Comparison of ENCODE assay signal across 20 cellular contexts in genomic region chr11:65803797-65804492, GRCh38. TPM values are rescaled to one million over a fixed set of nuclear protein-coding genes. Genes with fewer than 3 reads are reported as not detected.
DNase-seq lines count a peak whose midpoint lies in the region; ATAC-seq, FAIRE-seq and TF ChIP-seq lines count a peak whose summit lies in the region.
"Had no signal": no experiment of that assay in that cellular context is flagged by ENCODE, and none has a peak within 500 bp of the region (broad histone marks: within the 10 kb centered on the region; RNA-seq: fewer than 3 reads in every experiment).

No MANE protein-coding gene starts in this region.

- no peak for ATAC-seq in IMR-90 (ENCODE audit: low read depth)
- ATAC-seq in GM21447 (IDR thresholded peaks at IDR 0.05; ENCODE audit: unreplicated experiment), result no peak
- ATAC-seq in CD8-positive, alpha-beta T cell, result no peak

- H3K14ac ChIP-seq in IMR-90 (replicated peaks; ENCODE audit: low read depth, low read length) (no peak overlapping the region), H1 (ENCODE audit: insufficient read length) (no peak overlapping the region)

- peaks cover 21% of the 10 kb centered on the region for H3K27me3 Mint-ChIP-seq in CD8-positive, alpha-beta T cell (ENCODE audit: low read depth)

- no peak overlapping the region for H3K4me2 ChIP-seq in IMR-90 (ENCODE audit: low read depth, low read length)
- H3K4me2 ChIP-seq in H1 (ENCODE audit: insufficient read depth in 1 of 2, low read depth in 2 of 2, low read length in 2 of 2), result no peak overlapping the region
- H3K4me2 ChIP-seq: PC-9 had no signal

- no peak for TF ChIP-seq RAD21 in IMR-90 (IDR thresholded peaks at IDR 0.05; ENCODE audit: low read length)
- TF ChIP-seq RAD21 in H1 (IDR thresholded peaks at IDR 0.05 in 1 of 2, conservative IDR thresholded peaks at IDR 0.05 in 1 of 2; ENCODE audit: low read depth in 2 of 2, low read length in 2 of 2), result no peak

- H3K9me3 ChIP-seq in IMR-90 (ENCODE audit: control insufficient read depth, insufficient read depth, low read length) (no peaks in the 10 kb centered on the region), H1 (ENCODE audit: insufficient read depth in 2 of 2, low read depth in 1 of 2, low read length in 1 of 2) (no peaks in the 10 kb centered on the region), sigmoid colon (no peaks in the 10 kb centered on the region)
- H3K9me3 ChIP-seq in CD8-positive, alpha-beta T cell (ENCODE audit: low read length), result no peaks in the 10 kb centered on the region
- H3K9me3 ChIP-seq: Caco-2, SJSA1 had no signal

- H3K36me3 Mint-ChIP-seq in CD8-positive, alpha-beta T cell, result no peaks in the 10 kb centered on the region

- H3K4me1 Mint-ChIP-seq in CD8-positive, alpha-beta T cell (ENCODE audit: low read depth), result no peaks in the 10 kb centered on the region

- H2AK5ac ChIP-seq in IMR-90 (ENCODE audit: low read depth, low read length) (no peak overlapping the region), H1 (ENCODE audit: low read depth, low read length) (no peak overlapping the region)

- no peak for FAIRE-seq in H1 (lab: Jason Lieb, UNC)

- intact Hi-C loops in IMR-90 (cut with micrococcal nuclease) (no loop called here), sigmoid colon (cut with DNase I) (no loop called here)
- intact Hi-C loops in CD8-positive, alpha-beta T cell (cut with DNase I, micrococcal nuclease), result no loop called here

- H3K4me3 ChIP-seq in IMR-90 (ENCODE audit: insufficient read depth, low read depth, low read length), result no peak overlapping the region
- H3K4me3 ChIP-seq in H1 (ENCODE audit: extremely low read depth in 1 of 4, insufficient read depth in 2 of 4, low read depth in 3 of 4, low read length in 4 of 4), result no peak overlapping the region
- H3K4me3 ChIP-seq in sigmoid colon, result no peak overlapping the region
- H3K4me3 ChIP-seq in CD8-positive, alpha-beta T cell (ENCODE audit: low read depth, low read length), result no peak overlapping the region
- H3K4me3 ChIP-seq: GM23248, PC-9, SJSA1 had no signal

- H3K4ac ChIP-seq in IMR-90 (ENCODE audit: low read depth, low read length), result no peak overlapping the region
- H3K4ac ChIP-seq in H1 (replicated peaks; ENCODE audit: insufficient read length, low read depth, low read length), result no peak overlapping the region

- H2AFZ ChIP-seq in IMR-90 (replicated peaks; ENCODE audit: low read length, poor library complexity) (no peak overlapping the region), H1 (ENCODE audit: low read length) (peak overlapping the region; percentile 46; the same call in 1 of the 2 replicates)
- H2AFZ ChIP-seq: GM23248, PC-9 had no signal

- no peak overlapping the region for H3K23ac ChIP-seq in IMR-90 (ENCODE audit: low read depth, low read length)
- H3K23ac ChIP-seq in H1 (ENCODE audit: insufficient read length), result no peak overlapping the region

- H4K5ac ChIP-seq in IMR-90 (ENCODE audit: low read depth, low read length), result no peak overlapping the region
- peak overlapping the region; percentile 16 for H4K5ac ChIP-seq in H1 (ENCODE audit: insufficient read length, low read depth, low read length)

- in situ Hi-C loops in IMR-90 (cut with MboI; ENCODE audit: low sequenced_read_pairs), result no loop called here

- H3K23me2 ChIP-seq in H1 (ENCODE audit: low read depth, low read length), result no peaks in the 10 kb centered on the region

- POLR2A ChIA-PET in IMR-90 (lab: Charles Lee; ENCODE audit: unreplicated experiment), result no interaction called here
- POLR2A ChIA-PET in H1 (lab: Charles Lee; ENCODE audit: partially characterized antibody), result interaction anchor here (1.3 to 2.5 kb wide), 6 partner anchors 13 to 56 kb away, joined by 3 to 7 read pairs (median 5); no protein-coding TSS in a partner anchor
- POLR2A ChIA-PET in CD8-positive, alpha-beta T cell (lab: Charles Lee), result interaction anchor here (0.6 kb wide), 1 partner anchor 286 kb away, joined by 3 read pairs; no protein-coding TSS in a partner anchor

- no peaks in the 10 kb centered on the region for H3K79me1 ChIP-seq in IMR-90 (ENCODE audit: low read depth in 1 of 2, low read length in 2 of 2)
- H3K79me1 ChIP-seq in H1 (ENCODE audit: low read depth, low read length), result no peaks in the 10 kb centered on the region

- H3K9ac ChIP-seq in IMR-90 (ENCODE audit: low read depth, low read length), result no peak overlapping the region
- no peak overlapping the region for H3K9ac ChIP-seq in H1 (replicated peaks in 1 of 4; ENCODE audit: extremely low read depth in 1 of 4, low read depth in 3 of 4, low read length in 3 of 4)
- H3K9ac ChIP-seq: GM23248 had no signal

- peak; percentile 36 for DNase-seq in ELF-1 (ENCODE audit: low read depth, low spot score)
- no peak for DNase-seq in IMR-90
- no peak for DNase-seq in H1 (ENCODE audit: low read depth in 1 of 2, low spot score in 2 of 2)
- DNase-seq in sigmoid colon, result peak; percentile 40
- no peak for DNase-seq in cerebellar nuclear complex (lab: John Stamatoyannopoulos, UW)
- DNase-seq in CD8-positive, alpha-beta T cell, result no peak
- DNase-seq: ACHN, AML-193, Caco-2, DMS53, GM23248, KG1, NCI-H1436, NCI-H2081, NCI-H510A, NCI-H774, PC-9 had no signal

- no peak overlapping the region for H3K4me3 Mint-ChIP-seq in CD8-positive, alpha-beta T cell

- peak overlapping the region; percentile 24 for H2AK9ac ChIP-seq in IMR-90 (replicated peaks; ENCODE audit: low read depth, low read length, poor library complexity)

- H3K4me1 ChIP-seq in IMR-90 (ENCODE audit: control insufficient read depth, insufficient read depth, low read length) (no peaks in the 10 kb centered on the region), H1 (replicated peaks in 1 of 4; ENCODE audit: control insufficient read depth in 3 of 4, insufficient read depth in 4 of 4, low read length in 3 of 4) (peaks cover 0 to 10% (median 0%) of the 10 kb centered on the region in 4 experiments; a peak in 1 of 7 replicates), sigmoid colon (no peaks in the 10 kb centered on the region)
- H3K4me1 ChIP-seq in CD8-positive, alpha-beta T cell (ENCODE audit: insufficient read depth, low read length), result no peaks in the 10 kb centered on the region
- H3K4me1 ChIP-seq: SJSA1 had no signal

- H3K27me3 ChIP-seq in IMR-90 (ENCODE audit: control insufficient read depth, insufficient read depth, low read length) (peaks cover 44% of the 10 kb centered on the region), H1 (replicated peaks in 1 of 4; ENCODE audit: control insufficient read depth in 3 of 4, extremely low read depth in 1 of 4, insufficient read depth in 3 of 4, low read length in 3 of 4) (no peaks in the 10 kb centered on the region; a peak in 1 of 7 replicates), sigmoid colon (peaks cover 24 to 75% (median 50%) of the 10 kb centered on the region in 3 donors)
- H3K27me3 ChIP-seq in CD8-positive, alpha-beta T cell (ENCODE audit: insufficient read depth, low read length), result no peaks in the 10 kb centered on the region

- no TSS peak for BruUV-seq in IMR-90 (replicated peaks; lab: Mats Ljungman, UMichigan)

- H3K27ac ChIP-seq in IMR-90 (ENCODE audit: insufficient read depth, low read length), result no peak overlapping the region
- H3K27ac ChIP-seq in H1 (ENCODE audit: low read depth, low read length), result no peak overlapping the region
- no peak overlapping the region for H3K27ac ChIP-seq in sigmoid colon
- H3K27ac ChIP-seq in CD8-positive, alpha-beta T cell (ENCODE audit: low read depth, low read length), result no peak overlapping the region
- H3K27ac ChIP-seq: GM23248, PC-9, SJSA1 had no signal

- TF ChIP-seq CTCF in IMR-90 (conservative IDR thresholded peaks at IDR 0.05; ENCODE audit: low read depth, low read length) (no peak), H1 (IDR thresholded peaks at IDR 0.05; ENCODE audit: control extremely low read depth in 1 of 3, insufficient read depth in 1 of 3, low read depth in 1 of 3, low read length in 3 of 3) (no peak), sigmoid colon (IDR thresholded peaks at IDR 0.05) (no peak)
- TF ChIP-seq CTCF in CD8-positive, alpha-beta T cell (IDR thresholded peaks at IDR 0.05), result no peak

- H3K79me2 ChIP-seq in H1 (ENCODE audit: control insufficient read depth in 1 of 2, insufficient read depth in 2 of 2, low read length in 2 of 2), result no peaks in the 10 kb centered on the region

- H4K91ac ChIP-seq in IMR-90 (ENCODE audit: insufficient read depth, low read depth, low read length), result no peak overlapping the region
- peak overlapping the region; percentile 13 for H4K91ac ChIP-seq in H1 (replicated peaks; ENCODE audit: insufficient read length, low read length)

- H4K8ac ChIP-seq in IMR-90 (ENCODE audit: low read depth in 2 of 2, low read length in 2 of 2), result no peak overlapping the region
- peak overlapping the region; percentile 79; the same call in 1 of the 2 replicates for H4K8ac ChIP-seq in H1 (ENCODE audit: extremely low read depth, insufficient read depth, low read length)

- dilution Hi-C loops in IMR-90 (cut with HindIII; ENCODE audit: low sequenced_read_pairs, unreplicated experiment), result no loop called here

- no peak overlapping the region for H3K27ac Mint-ChIP-seq in CD8-positive, alpha-beta T cell

- CTCF ChIA-PET in IMR-90 (lab: Yijun Ruan, JAX) (no interaction called here), H1 (lab: Charles Lee; ENCODE audit: partially characterized antibody) (interaction anchor here (0.8 to 6.1 kb wide), 14 partner anchors 9 to 55 kb away, joined by 3 to 43 read pairs (median 6); partner anchors contain the start of gene AP5B1)
- CTCF ChIA-PET in CD8-positive, alpha-beta T cell (lab: Charles Lee), result interaction anchor here (1.0 to 2.9 kb wide), 4 partner anchors 13 to 93 kb away, joined by 3 to 9 read pairs (median 4); no protein-coding TSS in a partner anchor

- H3K56ac ChIP-seq in IMR-90 (ENCODE audit: extremely low read depth, insufficient read depth, low read length) (no peak overlapping the region), H1 (replicated peaks; ENCODE audit: insufficient read length, low read depth, low read length) (no peak overlapping the region)

- H3K9me3 Mint-ChIP-seq in CD8-positive, alpha-beta T cell, result no peaks in the 10 kb centered on the region

- no peak for TF ChIP-seq POLR2A in IMR-90 (IDR thresholded peaks at IDR 0.05; ENCODE audit: low read depth, low read length)
- TF ChIP-seq POLR2A in H1 (IDR thresholded peaks at IDR 0.05; ENCODE audit: control extremely low read depth in 1 of 2, low read depth in 2 of 2, low read length in 2 of 2), result no peak
- TF ChIP-seq POLR2A in sigmoid colon (IDR thresholded peaks at IDR 0.05), result no peak

- no peaks in the 10 kb centered on the region for H3K9me1 ChIP-seq in IMR-90 (ENCODE audit: insufficient read depth, low read length)

- TF ChIP-seq EP300 in H1 (IDR thresholded peaks at IDR 0.05; ENCODE audit: borderline replicate concordance in 1 of 2, low read depth in 2 of 2, low read length in 2 of 2) (no peak), sigmoid colon (IDR thresholded peaks at IDR 0.05) (no peak)

- no peak overlapping the region for H2BK120ac ChIP-seq in IMR-90 (ENCODE audit: low read depth, low read length)
- H2BK120ac ChIP-seq in H1 (replicated peaks; ENCODE audit: low read depth, low read length), result no peak overlapping the region

- no peak overlapping the region for H2BK20ac ChIP-seq in IMR-90 (ENCODE audit: low read depth, low read length)
- H2BK20ac ChIP-seq in H1 (ENCODE audit: low read length), result no peak overlapping the region

- no peaks in the 10 kb centered on the region for H4K20me1 ChIP-seq in IMR-90 (ENCODE audit: insufficient read depth, low read length)
- no peaks in the 10 kb centered on the region for H4K20me1 ChIP-seq in H1 (replicated peaks in 1 of 2; ENCODE audit: control insufficient read depth in 1 of 2, insufficient read depth in 2 of 2, low read length in 2 of 2)

- H3K36me3 ChIP-seq in IMR-90 (ENCODE audit: control insufficient read depth, insufficient read depth, low read length), result no peaks in the 10 kb centered on the region
- no peaks in the 10 kb centered on the region for H3K36me3 ChIP-seq in H1 (ENCODE audit: control insufficient read depth in 2 of 4, insufficient read depth in 4 of 4, low read length in 3 of 4)
- no peaks in the 10 kb centered on the region for H3K36me3 ChIP-seq in sigmoid colon
- no peaks in the 10 kb centered on the region for H3K36me3 ChIP-seq in CD8-positive, alpha-beta T cell (ENCODE audit: insufficient read depth, low read length)
- H3K36me3 ChIP-seq: SJSA1 had no signal

- H2BK15ac ChIP-seq in IMR-90 (ENCODE audit: low read depth, low read length) (no peak overlapping the region), H1 (ENCODE audit: low read length) (peak overlapping the region; percentile 92; the same call in 1 of the 2 replicates)

- 70% methylated on average over 2 of the region's 21 CpGs; no CpG with 5 or more reads in 1 of the 2 experiments for WGBS in IMR-90 (ENCODE audit: extremely low coverage in 2 of 2, insufficient read length in 1 of 2), 2 experiments
- WGBS in H1 (ENCODE audit: extremely low coverage in 1 of 2, insufficient coverage in 1 of 2, insufficient read length in 1 of 2, insufficient replicate concordance in 2 of 2, low coverage in 1 of 2, low lambda C conversion rate in 2 of 2, missing lambda C conversion rate in 1 of 2), 2 experiments, result 83% methylated on average over 18 of the region's 21 CpGs; no CpG with 5 or more reads in 1 of the 2 experiments
- WGBS in sigmoid colon, 2 donors, result 75 to 82% methylated on average over 21 of the region's 21 CpGs

- H2BK5ac ChIP-seq in IMR-90 (ENCODE audit: low read depth, low read length, poor library complexity, severe bottlenecking), result no peak overlapping the region
- no peak overlapping the region for H2BK5ac ChIP-seq in H1 (ENCODE audit: low read depth, low read length)

- H3K18ac ChIP-seq in IMR-90 (ENCODE audit: low read depth, low read length) (no peak overlapping the region), H1 (ENCODE audit: extremely low read depth, low read length) (peak overlapping the region; percentile 19; the same call in 1 of the 2 replicates)

- peak overlapping the region; percentile 17; the same call in 1 of the 2 replicates for H2BK12ac ChIP-seq in H1 (ENCODE audit: low read depth, low read length)

RNA-seq across cellular contexts. Expression of gene OVOL1, which starts 17.1 kb away (rescaled TPM):
- total RNA-seq in IMR-90 (2012; rRNA removed) (not detected in 2 replicates), sigmoid colon (not detected)
- polyA plus RNA-seq in IMR-90 (2012; rRNA removed) (not detected in 2 replicates), H1 (2011; rRNA removed) (2.6 and 3.3 TPM in 2 replicates), sigmoid colon (10 to 100 TPM; 16.6 to 30.0 (median 22.7) TPM)
- polyA plus RNA-seq in IMR-90 (2012; cell fraction: cytosol; rRNA removed), result not detected in 2 replicates
- polyA plus RNA-seq in IMR-90 (2012; cell fraction: nucleus; rRNA removed; ENCODE audit: low replicate concordance), result not detected in 2 replicates
- total RNA-seq in H1 (2021; fragmentation: NEBNext Ultra II Directional; extraction: Animal tissue kit (Norgen Biotek cat#: 25700)), result 3.3 and 3.4 TPM in 2 replicates
- polyA plus RNA-seq in H1 (2011; cell fraction: cytosol; rRNA removed), result 2.5 TPM
- 3.3 TPM for polyA plus RNA-seq in H1 (2011; cell fraction: nucleus; rRNA removed)
- polyA plus RNA-seq in H1 (2012, experiment 1 of 2), result 2.3 to 2.6 TPM (median 2.5 TPM) in 4 replicates
- polyA plus RNA-seq in H1 (2012, experiment 2 of 2), result 3.8 TPM
- 1.8 TPM for polyA plus RNA-seq in H1 (2013, experiment 1 of 2)
- polyA plus RNA-seq in H1 (2013, experiment 2 of 2), result 2.2 TPM
- polyA minus RNA-seq in H1 (2011; rRNA and poly(A)+ RNA removed), result 2.9 TPM in 2 replicates
- 1.4 TPM for polyA minus RNA-seq in H1 (2011; cell fraction: cytosol; rRNA and poly(A)+ RNA removed)
- 2.0 TPM for polyA minus RNA-seq in H1 (2011; cell fraction: nucleus; rRNA and poly(A)+ RNA removed)
- under 1 TPM; 0.31 to 0.33 TPM for total RNA-seq in CD8-positive, alpha-beta T cell
- total RNA-seq: GM23248, M059J, SJSA1 had no signal
- polyA plus RNA-seq: GM23248 had no signal

RNA-seq across cellular contexts. Expression of gene AP5B1, which starts 23.2 kb away (rescaled TPM):
- total RNA-seq in IMR-90 (2012; rRNA removed) (2.2 and 2.5 TPM in 2 replicates), sigmoid colon (10 to 100 TPM in 2 of 4 donors, 1 to 10 TPM in 2; 6.6 to 13.3 (median 10.8) TPM)
- polyA plus RNA-seq in IMR-90 (2012; rRNA removed) (5.0 and 6.0 TPM in 2 replicates), H1 (2011; rRNA removed) (7.6 and 10.3 TPM in 2 replicates), sigmoid colon (10 to 100 TPM in 1 of 3 donors, 1 to 10 TPM in 2; 6.6 to 14.6 (median 9.0) TPM)
- 3.1 and 5.0 TPM in 2 replicates for polyA plus RNA-seq in IMR-90 (2012; cell fraction: cytosol; rRNA removed)
- polyA plus RNA-seq in IMR-90 (2012; cell fraction: nucleus; rRNA removed; ENCODE audit: low replicate concordance), result 9.2 and 20.1 TPM in 2 replicates
- total RNA-seq in H1 (2021; fragmentation: NEBNext Ultra II Directional; extraction: Animal tissue kit (Norgen Biotek cat#: 25700)), result 9.9 and 10.0 TPM in 2 replicates
- 6.2 TPM for polyA plus RNA-seq in H1 (2011; cell fraction: cytosol; rRNA removed)
- polyA plus RNA-seq in H1 (2011; cell fraction: nucleus; rRNA removed), result 12.5 TPM
- polyA plus RNA-seq in H1 (2012, experiment 1 of 2), result 5.0 to 7.0 TPM (median 6.4 TPM) in 4 replicates
- 6.4 TPM for polyA plus RNA-seq in H1 (2012, experiment 2 of 2)
- 4.2 TPM for polyA plus RNA-seq in H1 (2013, experiment 1 of 2)
- polyA plus RNA-seq in H1 (2013, experiment 2 of 2), result 4.2 TPM
- polyA minus RNA-seq in H1 (2011; rRNA and poly(A)+ RNA removed), result 8.5 and 8.6 TPM in 2 replicates
- polyA minus RNA-seq in H1 (2011; cell fraction: cytosol; rRNA and poly(A)+ RNA removed), result 9.2 TPM
- 10.7 TPM for polyA minus RNA-seq in H1 (2011; cell fraction: nucleus; rRNA and poly(A)+ RNA removed)
- total RNA-seq in CD8-positive, alpha-beta T cell, result 10 to 100 TPM; 12.8 to 13.0 TPM

RNA-seq across cellular contexts. Expression of gene SNX32, which starts 29.8 kb away (rescaled TPM):
- total RNA-seq in IMR-90 (2012; rRNA removed), result 0.36 TPM in 1 of 2 replicates, not detected in the other
- polyA plus RNA-seq in IMR-90 (2012; rRNA removed), result 0.69 and 0.79 TPM in 2 replicates
- polyA plus RNA-seq in IMR-90 (2012; cell fraction: cytosol; rRNA removed), result 0.08 and 0.46 TPM in 2 replicates
- 5.7 and 6.5 TPM in 2 replicates for polyA plus RNA-seq in IMR-90 (2012; cell fraction: nucleus; rRNA removed; ENCODE audit: low replicate concordance)
- 1.1 and 2.2 TPM in 2 replicates for total RNA-seq in H1 (2021; fragmentation: NEBNext Ultra II Directional; extraction: Animal tissue kit (Norgen Biotek cat#: 25700))
- polyA plus RNA-seq in H1 (2011; rRNA removed), result 0.76 and 1.4 TPM in 2 replicates
- 0.96 TPM for polyA plus RNA-seq in H1 (2011; cell fraction: cytosol; rRNA removed)
- 7.1 TPM for polyA plus RNA-seq in H1 (2011; cell fraction: nucleus; rRNA removed)
- 1.2 to 2.6 TPM (median 2.2 TPM) in 4 replicates for polyA plus RNA-seq in H1 (2012, experiment 1 of 2)
- polyA plus RNA-seq in H1 (2012, experiment 2 of 2), result 1.2 TPM
- polyA plus RNA-seq in H1 (2013, experiment 1 of 2), result 0.61 TPM
- polyA plus RNA-seq in H1 (2013, experiment 2 of 2), result 0.57 TPM
- 0.54 and 1.1 TPM in 2 replicates for polyA minus RNA-seq in H1 (2011; rRNA and poly(A)+ RNA removed)
- polyA minus RNA-seq in H1 (2011; cell fraction: cytosol; rRNA and poly(A)+ RNA removed), result not detected
- polyA minus RNA-seq in H1 (2011; cell fraction: nucleus; rRNA and poly(A)+ RNA removed), result 1.6 TPM
- total RNA-seq in sigmoid colon, result 1 to 10 TPM in 1 of 4 donors, under 1 TPM in 3; 0.27 to 1.2 (median 0.63) TPM
- 1 to 10 TPM in 1 of 3 donors, under 1 TPM in 1, not detected in 1; 0.69 to 1.5 TPM for polyA plus RNA-seq in sigmoid colon
- total RNA-seq in CD8-positive, alpha-beta T cell, result under 1 TPM; 0.52 to 0.69 TPM
- total RNA-seq: Caco-2, GM23248, M059J, PC-9 had no signal

RNA-seq across cellular contexts. Expression of gene CFL1, which starts 54.0 kb away (rescaled TPM):
- total RNA-seq in IMR-90 (2012; rRNA removed) (919 and 960 TPM in 2 replicates), sigmoid colon (100 to 1,000 TPM; 428 to 506 (median 487) TPM)
- polyA plus RNA-seq in IMR-90 (2012; rRNA removed) (2,231 and 2,466 TPM in 2 replicates), H1 (2011; rRNA removed) (1,365 and 1,809 TPM in 2 replicates), sigmoid colon (1,000 to 10,000 TPM; 1,456 to 2,165 (median 1,757) TPM)
- 2,445 and 3,036 TPM in 2 replicates for polyA plus RNA-seq in IMR-90 (2012; cell fraction: cytosol; rRNA removed)
- polyA plus RNA-seq in IMR-90 (2012; cell fraction: nucleus; rRNA removed; ENCODE audit: low replicate concordance), result 809 and 890 TPM in 2 replicates
- total RNA-seq in H1 (2021; fragmentation: NEBNext Ultra II Directional; extraction: Animal tissue kit (Norgen Biotek cat#: 25700)), result 1,252 and 1,270 TPM in 2 replicates
- polyA plus RNA-seq in H1 (2011; cell fraction: cytosol; rRNA removed), result 1,336 TPM
- 788 TPM for polyA plus RNA-seq in H1 (2011; cell fraction: nucleus; rRNA removed)
- 1,064 to 1,459 TPM (median 1,329 TPM) in 4 replicates for polyA plus RNA-seq in H1 (2012, experiment 1 of 2)
- 1,254 TPM for polyA plus RNA-seq in H1 (2012, experiment 2 of 2)
- polyA plus RNA-seq in H1 (2013, experiment 1 of 2), result 989 TPM
- polyA plus RNA-seq in H1 (2013, experiment 2 of 2), result 932 TPM
- 1,332 and 1,357 TPM in 2 replicates for polyA minus RNA-seq in H1 (2011; rRNA and poly(A)+ RNA removed)
- 622 TPM for polyA minus RNA-seq in H1 (2011; cell fraction: cytosol; rRNA and poly(A)+ RNA removed)
- 426 TPM for polyA minus RNA-seq in H1 (2011; cell fraction: nucleus; rRNA and poly(A)+ RNA removed)
- total RNA-seq in CD8-positive, alpha-beta T cell, result 100 to 1,000 TPM; 329 to 337 TPM

RNA-seq across cellular contexts. Expression of gene MUS81, which starts 56.3 kb away (rescaled TPM):
- 22.5 and 23.7 TPM in 2 replicates for total RNA-seq in IMR-90 (2012; rRNA removed)
- polyA plus RNA-seq in IMR-90 (2012; rRNA removed), result 47.9 and 57.0 TPM in 2 replicates
- 22.0 and 32.0 TPM in 2 replicates for polyA plus RNA-seq in IMR-90 (2012; cell fraction: cytosol; rRNA removed)
- 224 and 393 TPM in 2 replicates for polyA plus RNA-seq in IMR-90 (2012; cell fraction: nucleus; rRNA removed; ENCODE audit: low replicate concordance)
- total RNA-seq in H1 (2021; fragmentation: NEBNext Ultra II Directional; extraction: Animal tissue kit (Norgen Biotek cat#: 25700)), result 30.2 and 36.0 TPM in 2 replicates
- polyA plus RNA-seq in H1 (2011; rRNA removed), result 31.5 and 44.1 TPM in 2 replicates
- 41.8 TPM for polyA plus RNA-seq in H1 (2011; cell fraction: cytosol; rRNA removed)
- 222 TPM for polyA plus RNA-seq in H1 (2011; cell fraction: nucleus; rRNA removed)
- 30.7 to 47.5 TPM (median 37.9 TPM) in 4 replicates for polyA plus RNA-seq in H1 (2012, experiment 1 of 2)
- 39.0 TPM for polyA plus RNA-seq in H1 (2012, experiment 2 of 2)
- polyA plus RNA-seq in H1 (2013, experiment 1 of 2), result 35.0 TPM
- 32.2 TPM for polyA plus RNA-seq in H1 (2013, experiment 2 of 2)
- 13.3 and 24.3 TPM in 2 replicates for polyA minus RNA-seq in H1 (2011; rRNA and poly(A)+ RNA removed)
- polyA minus RNA-seq in H1 (2011; cell fraction: cytosol; rRNA and poly(A)+ RNA removed), result 23.6 TPM
- polyA minus RNA-seq in H1 (2011; cell fraction: nucleus; rRNA and poly(A)+ RNA removed), result 60.4 TPM
- 10 to 100 TPM; 42.1 to 54.2 (median 45.2) TPM for total RNA-seq in sigmoid colon
- 10 to 100 TPM; 33.5 to 61.8 (median 36.0) TPM for polyA plus RNA-seq in sigmoid colon
- total RNA-seq in CD8-positive, alpha-beta T cell, result 10 to 100 TPM; 29.6 to 31.6 TPM

Comparison
In these comparisons a context has a peak if more than half of its experiments do, and no peak if none do; other contexts are left out.
1. DNase-seq: peak in ELF-1 (single experiment) and sigmoid colon (single experiment); none in IMR-90 (single experiment), H1 (0 of 2), cerebellar nuclear complex (0 of 2) and CD8-positive, alpha-beta T cell (0 of 7).